Comparison of ENCODE assay signal across 19 cellular contexts in the genomic region with DNA sequence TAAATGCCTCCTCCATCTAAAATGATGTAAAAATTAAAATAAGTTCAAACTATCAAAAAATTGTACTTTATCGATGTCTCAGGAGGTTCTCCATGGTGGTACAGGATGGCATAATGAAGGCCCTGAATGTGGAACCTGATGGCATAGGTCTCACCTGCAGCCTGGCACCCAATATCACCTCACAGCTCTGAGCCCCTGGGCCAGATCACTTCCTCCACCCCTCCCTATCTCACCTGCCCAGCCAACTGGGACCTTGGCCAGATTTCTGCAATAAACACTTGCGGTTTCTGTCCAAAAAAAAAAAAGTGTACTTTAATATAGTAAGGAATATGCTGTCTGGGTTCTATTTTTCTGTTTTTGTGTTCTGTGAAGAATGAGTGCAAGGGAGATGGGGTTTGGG. TPM values are rescaled to one million over a fixed set of nuclear protein-coding genes. Genes with fewer than 3 reads are reported as not detected.
"Had no signal": no experiment of that assay in that cellular context is flagged by ENCODE, and none has a peak within 500 bp of the region (broad histone marks: within the 10 kb centered on the region; RNA-seq: fewer than 3 reads in every experiment).

No MANE protein-coding gene starts in this region.

- H3K27me3 ChIP-seq: right atrium auricular region, suprapubic skin had no signal

- FAIRE-seq: endometrium, frontal cortex had no signal

- ATAC-seq: activated CD4-positive, CD25-positive, alpha-beta regulatory T cell treated with anti-CD3 and anti-CD28 coated beads, Interleukin-2, amount 50 U/mL, for 24 hours; stimulated activated naive CD8-positive, alpha-beta T cell treated with anti-CD3 and anti-CD28 coated beads, Interleukin-15, Interleukin-2, amounts not matched to agents 100 U/mL and 50 U/mL, for 24 hours had no signal

- DNase-seq: activated CD4-positive, alpha-beta T cell treated with anti-CD3 and anti-CD28 coated beads, Interleukin-2, amount 10 ng/mL, durations not matched to agents 7 days and 5 days; activated CD8-positive, alpha-beta memory T cell treated with anti-CD3 and anti-CD28 coated beads, Interleukin-2, amount 50 U/mL, for 4 hours; activated effector memory CD4-positive, alpha-beta T cell treated with Interleukin-2 at 50 U/mL for 16 hours; activated naive CD4-positive, alpha-beta T cell treated with anti-CD3 and anti-CD28 coated beads, Interleukin-2, amount 50 U/mL, for 16 hours; activated T-cell treated with anti-CD3 and anti-CD28 coated beads, Interleukin-2, amount 50 U/mL, for 48 hours; aorta; cortex of kidney; erythroblast; hypothalamus; islet precursor cell; midbrain; occipital lobe; stimulated activated naive CD8-positive, alpha-beta T cell treated with anti-CD3 and anti-CD28 coated beads, Interleukin-15, Interleukin-2, amounts not matched to agents 100 U/mL and 50 U/mL, for 24 hours had no signal

- H3K4me3 ChIP-seq: right atrium auricular region, suprapubic skin had no signal

- H3K27ac ChIP-seq: right atrium auricular region, suprapubic skin had no signal

- H3K9me3 ChIP-seq: right atrium auricular region, suprapubic skin had no signal

- H3K4me1 ChIP-seq: right atrium auricular region, suprapubic skin had no signal

- H3K36me3 ChIP-seq: right atrium auricular region, suprapubic skin had no signal

RNA-seq across cellular contexts. Expression of gene PDE11A, which starts 33.0 kb away (rescaled TPM):
- total RNA-seq: activated CD4-positive, alpha-beta T cell treated with anti-CD3 and anti-CD28 coated beads, Interleukin-2, amount 10 ng/mL, durations not matched to agents 7 days and 5 days; lung microvascular endothelial cell had no signal
